Comparison of ENCODE assay signal across 11 cellular contexts in genomic region chr1:112735752-112736151, GRCh38. TPM values are rescaled to one million over a fixed set of nuclear protein-coding genes. Genes with fewer than 3 reads are reported as not detected.
DNase-seq lines count a peak whose midpoint lies in the region; ATAC-seq and TF ChIP-seq lines count a peak whose summit lies in the region.
"Had no signal": no experiment of that assay in that cellular context is flagged by ENCODE, and none has a peak within 500 bp of the region (broad histone marks: within the 10 kb centered on the region; RNA-seq: fewer than 3 reads in every experiment).

No MANE protein-coding gene starts in this region.

- ATAC-seq in RWPE2 (ENCODE audit: low read depth) (peak; percentile 98), HG02588 (IDR thresholded peaks at IDR 0.05; ENCODE audit: unreplicated experiment) (no peak)
- ATAC-seq: naive thymus-derived CD4-positive, alpha-beta T cell had no signal

- DNase-seq in stimulated activated CD4-positive, alpha-beta T cell treated with anti-CD3 and anti-CD28 coated beads, Interleukin-4, amount 100 ng/mL, for 24 hours, result peak; percentile 39
- no peak for DNase-seq in stimulated activated CD4-positive, alpha-beta T cell treated with anti-CD3 and anti-CD28 coated beads, Interleukin-2, amount 100 ng/mL, for 48 hours
- DNase-seq in RWPE2 (ENCODE audit: low spot score), result no peak
- peak; percentile 35 for DNase-seq in fibroblast of peridontal ligament (ENCODE audit: extremely low read depth)
- no peak for DNase-seq in chondrocyte (ENCODE audit: low spot score)
- no peak for DNase-seq in thyroid gland
- DNase-seq in coronary artery (ENCODE audit: low spot score), result no peak
- DNase-seq: naive thymus-derived CD4-positive, alpha-beta T cell; NCI-H526 treated with DMSO at 0.1 percent for 48 hours; T-helper 1 cell had no signal

- H3K4me1 ChIP-seq in RWPE2 (ENCODE audit: insufficient read depth, poor library complexity, severe bottlenecking) (peaks cover 5% of the 10 kb centered on the region), thyroid gland (no peaks in the 10 kb centered on the region)

- TF ChIP-seq CTCF in RWPE2 (IDR thresholded peaks at IDR 0.05; ENCODE audit: poor library complexity, severe bottlenecking) (peak; percentile 8), chondrocyte (IDR thresholded peaks at IDR 0.05) (no peak), thyroid gland (IDR thresholded peaks at IDR 0.05) (no peak), coronary artery (IDR thresholded peaks at IDR 0.05) (no peak)

- 98% methylated on average over 1 of the region's 1 CpG for WGBS in thyroid gland, 2 donors

- no peak for TF ChIP-seq POLR2A in thyroid gland (IDR thresholded peaks at IDR 0.05)

- peaks cover 3% of the 10 kb centered on the region for H3K4me1 Mint-ChIP-seq in chondrocyte (ENCODE audit: low read depth)
- H3K4me1 Mint-ChIP-seq: naive thymus-derived CD4-positive, alpha-beta T cell had no signal

- H3K9me3 ChIP-seq in RWPE2 (ENCODE audit: severe bottlenecking) (no peaks in the 10 kb centered on the region), thyroid gland (no peaks in the 10 kb centered on the region)

- intact Hi-C loops in thyroid gland (cut with DNase I), result no loop called here

- no peak overlapping the region for H3K4me3 Mint-ChIP-seq in chondrocyte (ENCODE audit: unreplicated experiment)
- H3K4me3 Mint-ChIP-seq: naive thymus-derived CD4-positive, alpha-beta T cell had no signal

- H3K27ac ChIP-seq in RWPE2 (ENCODE audit: poor library complexity, severe bottlenecking) (peak overlapping the region; percentile 57), thyroid gland (no peak overlapping the region), coronary artery (no peak overlapping the region)

- H3K27ac Mint-ChIP-seq in chondrocyte (ENCODE audit: unreplicated experiment), result no peak overlapping the region
- H3K27ac Mint-ChIP-seq: naive thymus-derived CD4-positive, alpha-beta T cell had no signal

- H3K27me3 ChIP-seq in RWPE2 (ENCODE audit: insufficient read depth, poor library complexity, severe bottlenecking), result no peaks in the 10 kb centered on the region
- H3K27me3 ChIP-seq in thyroid gland, result no peaks in the 10 kb centered on the region

- no peak overlapping the region for H3K4me3 ChIP-seq in RWPE2 (ENCODE audit: severe bottlenecking)
- H3K4me3 ChIP-seq in thyroid gland (replicated peaks in 1 of 3), result no peak overlapping the region
- no peak overlapping the region for H3K4me3 ChIP-seq in coronary artery

- peaks cover 4% of the 10 kb centered on the region for H3K36me3 Mint-ChIP-seq in chondrocyte (ENCODE audit: low read depth)

- H3K9me3 Mint-ChIP-seq in chondrocyte (ENCODE audit: low read depth), result peaks cover 11% of the 10 kb centered on the region

- H3K36me3 ChIP-seq in RWPE2 (ENCODE audit: low read depth) (no peaks in the 10 kb centered on the region), thyroid gland (no peaks in the 10 kb centered on the region)

- H3K27me3 Mint-ChIP-seq in chondrocyte (ENCODE audit: low read depth), result peaks cover 4% of the 10 kb centered on the region

RNA-seq across cellular contexts. Expression of gene PPM1J, which starts 20.6 kb away (rescaled TPM):
- 0.59 to 0.87 TPM (median 0.85 TPM) in 3 replicates for total RNA-seq in chondrocyte
- 1 to 10 TPM; 1.7 to 4.8 (median 3.0) TPM for total RNA-seq in thyroid gland

RNA-seq across cellular contexts. Expression of gene RHOC, which starts 28.8 kb away (rescaled TPM):
- total RNA-seq in chondrocyte (303 to 446 TPM (median 444 TPM) in 3 replicates), thyroid gland (100 to 1,000 TPM; 125 to 188 (median 175) TPM)

Comparison
In these comparisons a context has a peak if more than half of its experiments do, and no peak if none do; other contexts are left out.
1. DNase-seq: peak in stimulated activated CD4-positive, alpha-beta T cell treated with anti-CD3 and anti-CD28 coated beads, Interleukin-4, amount 100 ng/mL, for 24 hours (single experiment) and fibroblast of peridontal ligament (single experiment); none in stimulated activated CD4-positive, alpha-beta T cell treated with anti-CD3 and anti-CD28 coated beads, Interleukin-2, amount 100 ng/mL, for 48 hours (0 of 2), RWPE2 (single experiment), chondrocyte (single experiment), thyroid gland (0 of 2) and coronary artery (single experiment).